In genomic region chr4:130187587-130187986, GRCh38 we compare ENCODE assay signal across 29 cellular contexts.
"Had no signal": no experiment of that assay in that cellular context is flagged by ENCODE, and none has a peak within 500 bp of the region (broad histone marks: within the 10 kb centered on the region; RNA-seq: fewer than 3 reads in every experiment).

No MANE protein-coding gene starts in this region.

- H3K4me2 ChIP-seq: PC-9 had no signal

- H3K9me3 ChIP-seq: MG63, SJCRH30 had no signal

- H3K4me1 ChIP-seq: SJCRH30 had no signal

- H3K27me3 ChIP-seq: MG63, SJCRH30 had no signal

- H3K4me3 ChIP-seq: MG63, PC-9, SJCRH30, SK-N-MC had no signal

- H2AFZ ChIP-seq: PC-9 had no signal

- H3K36me3 ChIP-seq: MG63, SJCRH30 had no signal

- FAIRE-seq: RCC 7860 had no signal

- DNase-seq: Kasumi-1, MG63, NCI-H1048, NCI-H1092 treated with DMSO at 0.1 percent for 48 hours, NCI-H1417, NCI-H146, NCI-H1694, NCI-H187, NCI-H1930, NCI-H2029 treated with DMSO at 0.1 percent for 48 hours, NCI-H2081 treated with DMSO at 0.1 percent for 48 hours, NCI-H2107, NCI-H2171, NCI-H226, NCI-H446 treated with DMSO at 0.1 percent for 48 hours, NCI-H510A, NCI-H524 treated with DMSO at 0.1 percent for 48 hours, NCI-H526 treated with DMSO at 0.1 percent for 48 hours, NCI-H774, PC-9, SHP77, SIG-M5, SJCRH30, T-cell had no signal

- ATAC-seq: Panc1, Right ventricle myocardium inferior, T-cell had no signal

- H3K27ac ChIP-seq: PC-9, RWPE1, SJCRH30, SK-N-MC had no signal
